Comparison of ENCODE assay signal across 9 cellular contexts in genomic region chr1:41371630-41372599, GRCh38. TPM values are rescaled to one million over a fixed set of nuclear protein-coding genes. Genes with fewer than 3 reads are reported as not detected.
DNase-seq lines count a peak whose midpoint lies in the region; ATAC-seq and TF ChIP-seq lines count a peak whose summit lies in the region.
"Had no signal": no experiment of that assay in that cellular context is flagged by ENCODE, and none has a peak within 500 bp of the region (broad histone marks: within the 10 kb centered on the region; RNA-seq: fewer than 3 reads in every experiment).

No MANE protein-coding gene starts in this region.

- H3K4me1 ChIP-seq in PC-9 (replicated peaks; ENCODE audit: insufficient read depth) (peaks cover 29% of the 10 kb centered on the region), upper lobe of right lung (peaks cover 5% of the 10 kb centered on the region)
- H3K4me1 ChIP-seq in effector memory CD4-positive, alpha-beta T cell (ENCODE audit: control insufficient read depth, insufficient read depth, low read length, poor library complexity, severe bottlenecking) = peaks cover 4% of the 10 kb centered on the region

- no TSS peak for BruUV-seq in PC-9 (replicated peaks; lab: Mats Ljungman, UMichigan)

- peaks cover 13% of the 10 kb centered on the region; the same call in 1 of the 2 replicates for H3F3A ChIP-seq in PC-9 (ENCODE audit: insufficient read depth, low read depth)

- H3K9me3 ChIP-seq in PC-9 (ENCODE audit: insufficient read depth, low read depth) (no peaks in the 10 kb centered on the region), upper lobe of right lung (no peaks in the 10 kb centered on the region)
- no peaks in the 10 kb centered on the region for H3K9me3 ChIP-seq in effector memory CD4-positive, alpha-beta T cell (ENCODE audit: control insufficient read depth, low read length)

- H3K36me3 ChIP-seq in PC-9 (ENCODE audit: low read depth) = no peaks in the 10 kb centered on the region
- H3K36me3 ChIP-seq in upper lobe of right lung = no peaks in the 10 kb centered on the region
- H3K36me3 ChIP-seq in effector memory CD4-positive, alpha-beta T cell (ENCODE audit: control insufficient read depth, insufficient read depth, low read length) = no peaks in the 10 kb centered on the region

- intact Hi-C loops in PC-9 (cut with micrococcal nuclease; ENCODE audit: unreplicated experiment) = no loop called here
- intact Hi-C loops in upper lobe of right lung (cut with DNase I) = no loop called here

- no peak overlapping the region for H2AFZ ChIP-seq in PC-9

- POLR2A ChIA-PET in PC-9 (lab: Charles Lee; ENCODE audit: unreplicated experiment) = interaction anchor here (0.6 to 1.2 kb wide), 4 partner anchors 10 to 1088 kb away, joined by 3 to 8 read pairs (median 3); no protein-coding TSS in a partner anchor

- H4K20me1 ChIP-seq in PC-9 (ENCODE audit: insufficient read depth) = no peaks in the 10 kb centered on the region

- H3K79me2 ChIP-seq in PC-9 (ENCODE audit: low read depth) = no peaks in the 10 kb centered on the region

- H3K27me3 ChIP-seq in PC-9 (ENCODE audit: insufficient read depth, low read depth) (no peaks in the 10 kb centered on the region), upper lobe of right lung (peaks cover 17% of the 10 kb centered on the region)
- H3K27me3 ChIP-seq in effector memory CD4-positive, alpha-beta T cell (replicated peaks; ENCODE audit: control insufficient read depth, insufficient read depth, low read length, poor library complexity, severe bottlenecking) = no peaks in the 10 kb centered on the region

- ATAC-seq in upper lobe of right lung (peak; percentile 11), GM21825 (IDR thresholded peaks at IDR 0.05; ENCODE audit: unreplicated experiment) (no peak)

- CTCF ChIA-PET in PC-9 (lab: Charles Lee) = interaction anchor here (0.6 to 1.4 kb wide), 2 partner anchors 10 to 46 kb away, joined by 3 to 7 read pairs; no protein-coding TSS in a partner anchor

- no peak for TF ChIP-seq CTCF in PC-9 (conservative IDR thresholded peaks at IDR 0.05)
- no peak for TF ChIP-seq CTCF in upper lobe of right lung (IDR thresholded peaks at IDR 0.05)

- H3K4me2 ChIP-seq in PC-9 = peak overlapping the region; percentile 38

- H3K27ac ChIP-seq in PC-9 = no peak overlapping the region
- H3K27ac ChIP-seq in upper lobe of right lung = no peak overlapping the region
- no peak overlapping the region for H3K27ac ChIP-seq in effector memory CD4-positive, alpha-beta T cell (ENCODE audit: insufficient read depth, low read length, poor library complexity, severe bottlenecking)

- DNase-seq in SKM-1 treated with dmso at 0.1 percent for 144 hours (lab: John Stamatoyannopoulos, UW; ENCODE audit: unreplicated experiment) = peak; percentile 25
- DNase-seq in SKM-1 (lab: John Stamatoyannopoulos, UW; ENCODE audit: unreplicated experiment) = no peak
- peak in 1 of 2 experiments; percentile 80 for DNase-seq in PC-9
- peak; percentile 92 for DNase-seq in iPS DF 19.7 (ENCODE audit: low read depth, low spot score)
- DNase-seq in upper lobe of right lung = peak; percentile 50
- DNase-seq in OCI-M2 (lab: John Stamatoyannopoulos, UW; ENCODE audit: unreplicated experiment) = no peak
- no peak for DNase-seq in effector memory CD4-positive, alpha-beta T cell
- DNase-seq: activated T-cell treated with anti-CD3 and anti-CD28 coated beads, Interleukin-2, amount 50 U/mL, for 48 hours had no signal

- no peaks in the 10 kb centered on the region for H3K9me2 ChIP-seq in PC-9 (ENCODE audit: insufficient read depth)

- no peak overlapping the region for H3K4me3 ChIP-seq in PC-9
- no peak overlapping the region for H3K4me3 ChIP-seq in upper lobe of right lung
- H3K4me3 ChIP-seq in effector memory CD4-positive, alpha-beta T cell (ENCODE audit: insufficient read depth, low read depth, low read length, poor library complexity, severe bottlenecking) = no peak overlapping the region

RNA-seq across cellular contexts. Expression of gene FOXO6, which starts 10.7 kb away (rescaled TPM):
- total RNA-seq in PC-9 (2021) = 9.0 and 17.5 TPM in 2 replicates
- 0.43 TPM for total RNA-seq in upper lobe of right lung

Comparison
In these comparisons a context has a peak if more than half of its experiments do, and no peak if none do; other contexts are left out.
1. DNase-seq: peak in SKM-1 treated with dmso at 0.1 percent for 144 hours (single experiment), iPS DF 19.7 (single experiment) and upper lobe of right lung (single experiment); none in SKM-1 (single experiment), OCI-M2 (single experiment) and effector memory CD4-positive, alpha-beta T cell (0 of 3).